Comparison of ENCODE assay signal across 11 cellular contexts in genomic region chr5:4906821-4907220, GRCh38.
A peak's percentile ranks its signal among the peaks of the same experiment; 100 is the strongest.
DNase-seq lines count a peak whose midpoint lies in the region; ATAC-seq and TF ChIP-seq lines count a peak whose summit lies in the region.
"Had no signal": no experiment of that assay in that cellular context is flagged by ENCODE, and none has a peak within 500 bp of the region (broad histone marks: within the 10 kb centered on the region; RNA-seq: fewer than 3 reads in every experiment).

No MANE protein-coding gene starts in this region.

- H3K27ac ChIP-seq in uterus = peak overlapping the region in 1 of 2 donors; percentile 48

- TF ChIP-seq CTCF in astrocyte of the cerebellum (IDR thresholded peaks at IDR 0.05; ENCODE audit: low read depth, low read length, missing control alignments) (no peak), omental fat pad (IDR thresholded peaks at IDR 0.05) (no peak), uterus (IDR thresholded peaks at IDR 0.05) (no peak)

- no peaks in the 10 kb centered on the region for H3K27me3 ChIP-seq in uterus

- DNase-seq in astrocyte of the cerebellum (ENCODE audit: low read depth) (peak; percentile 11), cerebellum (ENCODE audit: low spot score) (peak; percentile 73), omental fat pad (ENCODE audit: low spot score) (no peak), uterus (peak; percentile 39 to 46), NCI-H2107 (lab: John Stamatoyannopoulos, UW) (no peak), dedifferentiated amniotic fluid mesenchymal stem cell (ENCODE audit: extremely low spot score) (no peak)
- no peak for DNase-seq in stimulated activated CD8-positive, alpha-beta memory T cell treated with anti-CD3 and anti-CD28 coated beads, Interleukin-4, amount 100 ng/mL, for 48 hours
- DNase-seq: CD4-positive, alpha-beta memory T cell; DMS79; H7 had no signal

- H3K36me3 ChIP-seq in uterus = no peaks in the 10 kb centered on the region

- no peaks in the 10 kb centered on the region for H3K9me3 ChIP-seq in uterus

- in situ Hi-C loops in astrocyte of the cerebellum (cut with HindIII; ENCODE audit: low sequenced_read_pairs) = no loop called here

- intact Hi-C loops in uterus (cut with DNase I; ENCODE audit: low total_unique reads) = no loop called here

- ATAC-seq in omental fat pad (ENCODE audit: low FRiP score) = peak; percentile 37

- TF ChIP-seq POLR2A in uterus (IDR thresholded peaks at IDR 0.05) = no peak

- peaks cover 0 to 5% of the 10 kb centered on the region in 2 donors for H3K4me1 ChIP-seq in uterus

- no peak overlapping the region for H3K4me3 ChIP-seq in astrocyte of the cerebellum (ENCODE audit: low read depth, low read length)
- no peak overlapping the region for H3K4me3 ChIP-seq in uterus
- H3K4me3 ChIP-seq: GM23338 had no signal

Comparison
In these comparisons a context has a peak if more than half of its experiments do, and no peak if none do; other contexts are left out.
1. DNase-seq: peak in astrocyte of the cerebellum (single experiment), cerebellum (single experiment) and uterus (2 of 2); none in omental fat pad (single experiment), stimulated activated CD8-positive, alpha-beta memory T cell treated with anti-CD3 and anti-CD28 coated beads, Interleukin-4, amount 100 ng/mL, for 48 hours (single experiment), NCI-H2107 (single experiment) and dedifferentiated amniotic fluid mesenchymal stem cell (single experiment).